8 cellular contexts compared by ENCODE assay signal in genomic region chr10:73910401-73910763, GRCh38. TPM values are rescaled to one million over a fixed set of nuclear protein-coding genes. Genes with fewer than 3 reads are reported as not detected.
A peak's percentile ranks its signal among the peaks of the same experiment; 100 is the strongest.
DNase-seq lines count a peak whose midpoint lies in the region; ATAC-seq and TF ChIP-seq lines count a peak whose summit lies in the region.

No MANE protein-coding gene starts in this region.

- POLR2A ChIA-PET in Caco-2 (lab: Charles Lee), result interaction anchor here (0.6 kb wide), 1 partner anchor 123 kb away, joined by 3 read pairs; no protein-coding TSS in a partner anchor
- POLR2A ChIA-PET in activated naive CD8-positive, alpha-beta T cell treated with anti-CD3 and anti-CD28 coated beads, Interleukin-2, amount 10 ng/mL, durations not matched to agents 7 days and 5 days (lab: Charles Lee), result interaction anchor here (1.0 kb wide), 1 partner anchor 9 kb away, joined by 5 read pairs; no protein-coding TSS in a partner anchor

- peak overlapping the region; percentile 53 for H3K27ac Mint-ChIP-seq in Caco-2 (ENCODE audit: unreplicated experiment)
- no peak overlapping the region for H3K27ac Mint-ChIP-seq in activated naive CD8-positive, alpha-beta T cell treated with anti-CD3 and anti-CD28 coated beads, Interleukin-2, amount 10 ng/mL, durations not matched to agents 7 days and 5 days

- H3K27me3 Mint-ChIP-seq in Caco-2 (ENCODE audit: insufficient read depth, unreplicated experiment), result no peaks in the 10 kb centered on the region
- H3K27me3 Mint-ChIP-seq in activated naive CD8-positive, alpha-beta T cell treated with anti-CD3 and anti-CD28 coated beads, Interleukin-2, amount 10 ng/mL, durations not matched to agents 7 days and 5 days, result peaks cover 62% of the 10 kb centered on the region

- 20% methylated on average over 7 of the region's 9 CpGs for WGBS in right lobe of liver (ENCODE audit: insufficient coverage, low coverage, low lambda C conversion rate, missing lambda C conversion rate)

- H3K4me1 Mint-ChIP-seq in Caco-2 (ENCODE audit: low read depth, unreplicated experiment), result peaks cover 22% of the 10 kb centered on the region
- H3K4me1 Mint-ChIP-seq in activated naive CD8-positive, alpha-beta T cell treated with anti-CD3 and anti-CD28 coated beads, Interleukin-2, amount 10 ng/mL, durations not matched to agents 7 days and 5 days, result peaks cover 34% of the 10 kb centered on the region

- peaks cover 4% of the 10 kb centered on the region for H3K36me3 Mint-ChIP-seq in Caco-2 (ENCODE audit: insufficient read depth, unreplicated experiment)
- H3K36me3 Mint-ChIP-seq in activated naive CD8-positive, alpha-beta T cell treated with anti-CD3 and anti-CD28 coated beads, Interleukin-2, amount 10 ng/mL, durations not matched to agents 7 days and 5 days, result peaks cover 1% of the 10 kb centered on the region

- TF ChIP-seq CTCF in Caco-2 (IDR thresholded peaks at IDR 0.05; ENCODE audit: insufficient read depth in 1 of 2, low read depth in 1 of 2, low read length in 1 of 2, severe bottlenecking in 1 of 2, unreplicated experiment in 1 of 2) (peak in 1 of 2 experiments; percentile 38), right lobe of liver (IDR thresholded peaks at IDR 0.05) (no peak), vagina (IDR thresholded peaks at IDR 0.05) (no peak)

- H3K4me3 Mint-ChIP-seq in Caco-2 (ENCODE audit: unreplicated experiment), result peak overlapping the region; percentile 83
- H3K4me3 Mint-ChIP-seq in activated naive CD8-positive, alpha-beta T cell treated with anti-CD3 and anti-CD28 coated beads, Interleukin-2, amount 10 ng/mL, durations not matched to agents 7 days and 5 days, result peak overlapping the region; percentile 75

- no peak overlapping the region for H3K27ac ChIP-seq in right lobe of liver
- H3K27ac ChIP-seq in vagina, result peak overlapping the region; percentile 67

- H3K4me3 ChIP-seq in Caco-2 (ENCODE audit: low read depth, low read length) (peak overlapping the region; percentile 62), right lobe of liver (peak overlapping the region in 2 of 3 donors; percentile 48 to 52), vagina (peak overlapping the region; percentile 50 to 67)

- intact Hi-C loops in Caco-2 (cut with micrococcal nuclease; ENCODE audit: unreplicated experiment), result no loop called here
- intact Hi-C loops in right lobe of liver (cut with DNase I), result no loop called here
- intact Hi-C loops in vagina (cut with DNase I), result no loop called here

- no peaks in the 10 kb centered on the region for H3K9me3 ChIP-seq in Caco-2
- no peaks in the 10 kb centered on the region for H3K9me3 ChIP-seq in right lobe of liver
- no peaks in the 10 kb centered on the region for H3K9me3 ChIP-seq in vagina

- DNase-seq in Caco-2 (peak; percentile 37 to 44), right lobe of liver (no peak), vagina (ENCODE audit: extremely low spot score in 2 of 2) (no peak), SW480 (ENCODE audit: low spot score) (no peak)
- DNase-seq in activated naive CD8-positive, alpha-beta T cell treated with anti-CD3 and anti-CD28 coated beads, Interleukin-2, amount 10 ng/mL, durations not matched to agents 7 days and 5 days, result no peak
- no peak for DNase-seq in activated CD4-positive, CD25-positive, alpha-beta regulatory T cell treated with anti-CD3 and anti-CD28 coated beads, Interleukin-2, amount 50 U/mL, for 72 hours

- peak; percentile 7 for ATAC-seq in HG03066 (IDR thresholded peaks at IDR 0.05; ENCODE audit: low read depth, unreplicated experiment)
- no peak for ATAC-seq in activated naive CD8-positive, alpha-beta T cell treated with anti-CD3 and anti-CD28 coated beads, Interleukin-2, amount 10 ng/mL, durations not matched to agents 7 days and 5 days (ENCODE audit: low read depth)
- no peak for ATAC-seq in right lobe of liver
- no peak for ATAC-seq in HG02973 (IDR thresholded peaks at IDR 0.05; ENCODE audit: unreplicated experiment)

- BruUV-seq in Caco-2 (replicated peaks; lab: Mats Ljungman, UMichigan), result no TSS peak

- H3K4me1 ChIP-seq in Caco-2, result peaks cover 43% of the 10 kb centered on the region
- peaks cover 0 to 13% (median 0%) of the 10 kb centered on the region in 4 donors for H3K4me1 ChIP-seq in right lobe of liver
- H3K4me1 ChIP-seq in vagina, result peaks cover 71% of the 10 kb centered on the region

- TF ChIP-seq POLR2A in right lobe of liver (IDR thresholded peaks at IDR 0.05) (no peak), vagina (IDR thresholded peaks at IDR 0.05) (no peak)

- H3K27me3 ChIP-seq in Caco-2 (replicated peaks; ENCODE audit: control insufficient read depth, insufficient read depth, low read length) (no peaks in the 10 kb centered on the region; the same call in 1 of the 2 replicates), right lobe of liver (peaks cover 0 to 10% of the 10 kb centered on the region in 2 donors), vagina (no peaks in the 10 kb centered on the region)

- no peaks in the 10 kb centered on the region for H3K36me3 ChIP-seq in Caco-2 (ENCODE audit: control insufficient read depth, insufficient read depth, low read length)
- no peaks in the 10 kb centered on the region for H3K36me3 ChIP-seq in right lobe of liver
- H3K36me3 ChIP-seq in vagina, result no peaks in the 10 kb centered on the region

- CTCF ChIA-PET in Caco-2 (lab: Charles Lee), result interaction anchor here (0.6 to 0.8 kb wide), 2 partner anchors 21 to 148 kb away, joined by 3 read pairs; no protein-coding TSS in a partner anchor

- no peaks in the 10 kb centered on the region for H3K9me3 Mint-ChIP-seq in Caco-2 (ENCODE audit: unreplicated experiment)
- H3K9me3 Mint-ChIP-seq in activated naive CD8-positive, alpha-beta T cell treated with anti-CD3 and anti-CD28 coated beads, Interleukin-2, amount 10 ng/mL, durations not matched to agents 7 days and 5 days, result no peaks in the 10 kb centered on the region

RNA-seq across cellular contexts. Expression of gene PLAU, which starts 0.6 kb away (rescaled TPM):
- 1.2 and 1.8 TPM in 2 replicates for total RNA-seq in Caco-2 (2022)
- total RNA-seq in activated naive CD8-positive, alpha-beta T cell treated with anti-CD3 and anti-CD28 coated beads, Interleukin-2, amount 10 ng/mL, durations not matched to agents 7 days and 5 days, result under 1 TPM; 0.61 to 0.62 TPM
- total RNA-seq in right lobe of liver, result 1 to 10 TPM in 2 of 6 experiments, under 1 TPM in 4; 0.24 to 4.3 (median 0.87) TPM
- 18.2 TPM for total RNA-seq in vagina

RNA-seq across cellular contexts. Expression of gene CAMK2G, which starts 36.0 kb away (rescaled TPM):
- total RNA-seq in Caco-2 (2022) (78.0 and 78.8 TPM in 2 replicates), right lobe of liver (10 to 100 TPM in 2 of 6 experiments, 1 to 10 TPM in 4; 8.3 to 10.7 (median 9.4) TPM), vagina (48.9 TPM)
- total RNA-seq in activated naive CD8-positive, alpha-beta T cell treated with anti-CD3 and anti-CD28 coated beads, Interleukin-2, amount 10 ng/mL, durations not matched to agents 7 days and 5 days, result 10 to 100 TPM; 48.6 to 53.5 TPM

Comparison
In these comparisons a context has a peak if more than half of its experiments do, and no peak if none do; other contexts are left out.
1. DNase-seq: peak in Caco-2 (2 of 2); none in activated naive CD8-positive, alpha-beta T cell treated with anti-CD3 and anti-CD28 coated beads, Interleukin-2, amount 10 ng/mL, durations not matched to agents 7 days and 5 days (single experiment), right lobe of liver (0 of 3), vagina (0 of 2), SW480 (single experiment) and activated CD4-positive, CD25-positive, alpha-beta regulatory T cell treated with anti-CD3 and anti-CD28 coated beads, Interleukin-2, amount 50 U/mL, for 72 hours (single experiment).
2. Peak in every context shown above with its lines, with median percentiles within 50 percentile points of each other: H3K4me3 ChIP-seq.